13 cellular contexts compared by ENCODE assay signal in genomic region chr16:57712569-57712968, GRCh38. TPM values are rescaled to one million over a fixed set of nuclear protein-coding genes. Genes with fewer than 3 reads are reported as not detected.
"Had no signal": no experiment of that assay in that cellular context is flagged by ENCODE, and none has a peak within 500 bp of the region (broad histone marks: within the 10 kb centered on the region; RNA-seq: fewer than 3 reads in every experiment).

No MANE protein-coding gene starts in this region.

RNA-seq across cellular contexts. Expression of gene DRC7, which starts 18.0 kb away (rescaled TPM):
- total RNA-seq: activated B cell treated with CpG ODN at 0.5 μM for 24 hours; activated CD4-positive, alpha-beta memory T cell treated with anti-CD3 and anti-CD28 coated beads for 36 hours; activated CD4-positive, alpha-beta memory T cell treated with anti-CD3 and anti-CD28 coated beads, Interleukin-2, amount 10 ng/mL, durations not matched to agents 7 days and 5 days; activated CD4-positive, alpha-beta T cell treated with anti-CD3 and anti-CD28 coated beads, Interleukin-2, amount 10 ng/mL, durations not matched to agents 24 days and 14 days; activated CD4-positive, alpha-beta T cell treated with anti-CD3 and anti-CD28 coated beads, Interleukin-2, amount 10 ng/mL, durations not matched to agents 7 days and 5 days; activated CD8-positive, alpha-beta memory T cell treated with anti-CD3 and anti-CD28 coated beads for 36 hours; activated CD8-positive, alpha-beta memory T cell treated with anti-CD3 and anti-CD28 coated beads, Interleukin-2, amount 10 ng/mL, durations not matched to agents 7 days and 5 days; T-cell; T-helper 1 cell treated with Interleukin-12 subunit alpha and Interleukin-12 subunit beta and Interleukin-4 antibody, amounts not matched to agents 30 ng/mL and 1 ng/mL, for 36 hours; T-helper 2 cell treated with Interferon-gamma antibody and Interleukin-4, amounts not matched to agents 100 ng/mL and 5 ng/mL, for 36 hours; WTC11 had no signal

RNA-seq across cellular contexts. Expression of gene ADGRG3, which starts 44.5 kb away (rescaled TPM):
- total RNA-seq: activated B cell treated with CpG ODN at 0.5 μM for 24 hours; activated CD4-positive, alpha-beta memory T cell treated with anti-CD3 and anti-CD28 coated beads for 36 hours; activated CD4-positive, alpha-beta memory T cell treated with anti-CD3 and anti-CD28 coated beads, Interleukin-2, amount 10 ng/mL, durations not matched to agents 7 days and 5 days; activated CD4-positive, alpha-beta T cell treated with anti-CD3 and anti-CD28 coated beads for 36 hours; activated CD4-positive, alpha-beta T cell treated with anti-CD3 and anti-CD28 coated beads, Interleukin-2, amount 10 ng/mL, durations not matched to agents 24 days and 14 days; activated CD4-positive, alpha-beta T cell treated with anti-CD3 and anti-CD28 coated beads, Interleukin-2, amount 10 ng/mL, durations not matched to agents 7 days and 5 days; activated CD8-positive, alpha-beta memory T cell treated with anti-CD3 and anti-CD28 coated beads for 36 hours; activated CD8-positive, alpha-beta memory T cell treated with anti-CD3 and anti-CD28 coated beads, Interleukin-2, amount 10 ng/mL, durations not matched to agents 7 days and 5 days; activated CD8-positive, alpha-beta T cell treated with anti-CD3 and anti-CD28 coated beads for 36 hours; T-helper 1 cell treated with Interleukin-12 subunit alpha and Interleukin-12 subunit beta and Interleukin-4 antibody, amounts not matched to agents 30 ng/mL and 1 ng/mL, for 36 hours; T-helper 2 cell treated with Interferon-gamma antibody and Interleukin-4, amounts not matched to agents 100 ng/mL and 5 ng/mL, for 36 hours had no signal
